Comparison of ENCODE assay signal across 1 cellular context in genomic region chr10:132179551-132180392, GRCh38.
A peak's percentile ranks its signal among the peaks of the same experiment; 100 is the strongest.
TF ChIP-seq lines count a peak whose summit lies in the region.

No MANE protein-coding gene starts in this region.

TF ChIP-seq in A549, 52 proteins besides CTCF, POLR2A, EP300 and RAD21 (continued from another document):
- TF ChIP-seq BCL3 (IDR thresholded peaks at IDR 0.05) (no peak), PBX3 (IDR thresholded peaks at IDR 0.05) (no peak), ELK1 (IDR thresholded peaks at IDR 0.05; ENCODE audit: low read depth, low read length) (no peak), FOSL2 (IDR thresholded peaks at IDR 0.05) (no peak), FOSL2 (CRISPR knock-in tag; IDR thresholded peaks at IDR 0.05) (peak; percentile 45; the same call in 1 of the 2 replicates), CHD2 (IDR thresholded peaks at IDR 0.05; ENCODE audit: low read length, partially characterized antibody) (no peak), CBX2 (IDR thresholded peaks at IDR 0.05; ENCODE audit: borderline replicate concordance, low read depth) (no peak), FOXS1 (CRISPR knock-in tag; IDR thresholded peaks at IDR 0.05) (no peak), RCOR1 (IDR thresholded peaks at IDR 0.05; ENCODE audit: low read depth, low read length) (no peak), ZC3H11A (IDR thresholded peaks at IDR 0.05) (no peak), CEBPB (IDR thresholded peaks at IDR 0.05) (no peak), FOSB (CRISPR knock-in tag; IDR thresholded peaks at IDR 0.05) (no peak), E2F6 (IDR thresholded peaks at IDR 0.05; ENCODE audit: borderline replicate concordance, low read depth) (peak; percentile 66), MAX (IDR thresholded peaks at IDR 0.05) (peak; percentile 76), CHD4 (IDR thresholded peaks at IDR 0.05; ENCODE audit: borderline replicate concordance) (no peak)
